In the genomic region with DNA sequence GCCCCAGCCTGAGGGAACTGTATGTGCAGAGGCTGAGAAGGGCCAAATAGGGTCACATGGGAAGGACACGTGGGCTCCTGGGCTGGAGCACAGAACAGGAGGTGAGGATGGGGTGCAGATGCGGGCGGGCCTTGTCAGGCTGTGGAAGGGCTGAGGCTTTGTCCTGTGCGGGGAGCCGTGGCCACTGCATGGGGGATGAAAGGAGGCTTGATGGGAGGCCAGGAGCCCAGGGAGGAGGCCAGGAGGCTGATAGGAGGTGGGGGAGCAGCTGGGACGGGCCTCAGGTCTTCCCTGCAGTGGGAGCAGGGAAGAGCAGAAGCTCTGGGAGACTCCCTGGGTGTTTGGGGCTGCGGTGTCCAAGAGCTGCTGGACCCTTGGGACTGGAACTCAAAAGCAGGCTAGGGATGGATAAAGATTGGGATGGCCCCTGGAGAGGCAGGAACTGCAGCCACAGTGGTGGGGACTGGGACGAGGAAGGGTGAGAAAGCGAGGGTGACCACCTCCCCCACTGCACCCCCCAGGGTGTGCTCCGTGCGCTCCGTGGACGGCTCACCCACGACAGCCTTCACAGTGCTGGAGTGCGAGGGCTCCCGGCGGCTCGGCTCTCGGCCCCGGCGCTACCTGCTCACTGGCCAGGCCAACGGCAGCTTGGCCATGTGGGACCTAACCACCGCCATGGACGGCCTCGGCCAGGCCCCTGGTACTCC, we compare ENCODE assay signal across 1 cellular context.
TF ChIP-seq lines count a peak whose summit lies in the region.

No MANE protein-coding gene starts in this region.

TF ChIP-seq in HEK293, 187 proteins besides CTCF, POLR2A, EP300 and RAD21 (continued from another document):
- TF ChIP-seq, protein P1, sequence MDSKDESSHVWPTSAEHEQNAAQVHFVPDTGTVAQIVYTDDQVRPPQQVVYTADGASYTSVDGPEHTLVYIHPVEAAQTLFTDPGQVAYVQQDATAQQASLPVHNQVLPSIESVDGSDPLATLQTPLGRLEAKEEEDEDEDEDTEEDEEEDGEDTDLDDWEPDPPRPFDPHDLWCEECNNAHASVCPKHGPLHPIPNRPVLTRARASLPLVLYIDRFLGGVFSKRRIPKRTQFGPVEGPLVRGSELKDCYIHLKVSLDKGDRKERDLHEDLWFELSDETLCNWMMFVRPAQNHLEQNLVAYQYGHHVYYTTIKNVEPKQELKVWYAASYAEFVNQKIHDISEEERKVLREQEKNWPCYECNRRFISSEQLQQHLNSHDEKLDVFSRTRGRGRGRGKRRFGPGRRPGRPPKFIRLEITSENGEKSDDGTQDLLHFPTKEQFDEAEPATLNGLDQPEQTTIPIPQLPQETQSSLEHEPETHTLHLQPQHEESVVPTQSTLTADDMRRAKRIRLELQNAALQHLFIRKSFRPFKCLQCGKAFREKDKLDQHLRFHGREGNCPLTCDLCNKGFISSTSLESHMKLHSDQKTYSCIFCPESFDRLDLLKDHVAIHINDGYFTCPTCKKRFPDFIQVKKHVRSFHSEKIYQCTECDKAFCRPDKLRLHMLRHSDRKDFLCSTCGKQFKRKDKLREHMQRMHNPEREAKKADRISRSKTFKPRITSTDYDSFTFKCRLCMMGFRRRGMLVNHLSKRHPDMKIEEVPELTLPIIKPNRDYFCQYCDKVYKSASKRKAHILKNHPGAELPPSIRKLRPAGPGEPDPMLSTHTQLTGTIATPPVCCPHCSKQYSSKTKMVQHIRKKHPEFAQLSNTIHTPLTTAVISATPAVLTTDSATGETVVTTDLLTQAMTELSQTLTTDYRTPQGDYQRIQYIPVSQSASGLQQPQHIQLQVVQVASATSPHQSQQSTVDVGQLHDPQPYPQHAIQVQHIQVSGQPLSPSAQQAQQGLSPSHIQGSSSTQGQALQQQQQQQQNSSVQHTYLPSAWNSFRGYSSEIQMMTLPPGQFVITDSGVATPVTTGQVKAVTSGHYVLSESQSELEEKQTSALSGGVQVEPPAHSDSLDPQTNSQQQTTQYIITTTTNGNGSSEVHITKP (tag by site-specific recombination; IDR thresholded peaks at IDR 0.05) = no peak
- no peak for TF ChIP-seq KLF10 (tag by site-specific recombination; IDR thresholded peaks at IDR 0.05)
- no peak for TF ChIP-seq ZNF416 (tag by site-specific recombination; IDR thresholded peaks at IDR 0.05)
- TF ChIP-seq ZNF529 (tag by site-specific recombination; IDR thresholded peaks at IDR 0.05; ENCODE audit: insufficient replicate concordance) = no peak
- TF ChIP-seq ZNF658 (tag by site-specific recombination; IDR thresholded peaks at IDR 0.05) = no peak
- TF ChIP-seq GLIS1 (tag by site-specific recombination; IDR thresholded peaks at IDR 0.05) = peak; percentile 97
- TF ChIP-seq ZNF394 (tag by site-specific recombination; IDR thresholded peaks at IDR 0.05; ENCODE audit: borderline replicate concordance) = peak; percentile 26; the same call in 1 of the 2 replicates
- TF ChIP-seq SP2 (tag by site-specific recombination; IDR thresholded peaks at IDR 0.05) = no peak
- TF ChIP-seq, protein P2, sequence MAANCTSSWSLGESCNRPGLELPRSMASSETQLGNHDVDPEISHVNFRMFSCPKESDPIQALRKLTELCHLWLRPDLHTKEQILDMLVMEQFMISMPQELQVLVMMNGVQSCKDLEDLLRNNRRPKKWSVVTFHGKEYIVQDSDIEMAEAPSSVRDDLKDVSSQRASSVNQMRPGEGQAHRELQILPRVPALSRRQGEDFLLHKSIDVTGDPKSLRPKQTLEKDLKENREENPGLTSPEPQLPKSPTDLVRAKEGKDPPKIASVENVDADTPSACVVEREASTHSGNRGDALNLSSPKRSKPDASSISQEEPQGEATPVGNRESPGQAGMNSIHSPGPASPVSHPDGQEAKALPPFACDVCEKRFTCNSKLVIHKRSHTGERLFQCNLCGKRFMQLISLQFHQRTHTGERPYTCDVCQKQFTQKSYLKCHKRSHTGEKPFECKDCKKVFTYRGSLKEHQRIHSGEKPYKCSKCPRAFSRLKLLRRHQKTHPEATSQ (tag by site-specific recombination; IDR thresholded peaks at IDR 0.05) = no peak
- no peak for TF ChIP-seq ZNF404 (tag by site-specific recombination; IDR thresholded peaks at IDR 0.05)
- TF ChIP-seq ZNF10 (tag by site-specific recombination; IDR thresholded peaks at IDR 0.05) = no peak
- TF ChIP-seq KLF8 (tag by site-specific recombination; IDR thresholded peaks at IDR 0.05) = no peak
- TF ChIP-seq ZNF311 (tag by site-specific recombination; IDR thresholded peaks at IDR 0.05; ENCODE audit: borderline replicate concordance) = no peak
- TF ChIP-seq ZBTB17 (tag by site-specific recombination; IDR thresholded peaks at IDR 0.05) = peak; percentile 41; the same call in 1 of the 2 replicates
- TF ChIP-seq GLIS2 (tag by site-specific recombination; IDR thresholded peaks at IDR 0.05) = peak; percentile 63
- TF ChIP-seq ZNF341 (tag by site-specific recombination; IDR thresholded peaks at IDR 0.05; ENCODE audit: low read depth) = no peak
- TF ChIP-seq, protein P3, sequence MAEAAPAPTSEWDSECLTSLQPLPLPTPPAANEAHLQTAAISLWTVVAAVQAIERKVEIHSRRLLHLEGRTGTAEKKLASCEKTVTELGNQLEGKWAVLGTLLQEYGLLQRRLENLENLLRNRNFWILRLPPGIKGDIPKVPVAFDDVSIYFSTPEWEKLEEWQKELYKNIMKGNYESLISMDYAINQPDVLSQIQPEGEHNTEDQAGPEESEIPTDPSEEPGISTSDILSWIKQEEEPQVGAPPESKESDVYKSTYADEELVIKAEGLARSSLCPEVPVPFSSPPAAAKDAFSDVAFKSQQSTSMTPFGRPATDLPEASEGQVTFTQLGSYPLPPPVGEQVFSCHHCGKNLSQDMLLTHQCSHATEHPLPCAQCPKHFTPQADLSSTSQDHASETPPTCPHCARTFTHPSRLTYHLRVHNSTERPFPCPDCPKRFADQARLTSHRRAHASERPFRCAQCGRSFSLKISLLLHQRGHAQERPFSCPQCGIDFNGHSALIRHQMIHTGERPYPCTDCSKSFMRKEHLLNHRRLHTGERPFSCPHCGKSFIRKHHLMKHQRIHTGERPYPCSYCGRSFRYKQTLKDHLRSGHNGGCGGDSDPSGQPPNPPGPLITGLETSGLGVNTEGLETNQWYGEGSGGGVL (tag by site-specific recombination; IDR thresholded peaks at IDR 0.05) = no peak
- TF ChIP-seq ZNF600 (tag by site-specific recombination; IDR thresholded peaks at IDR 0.05) = peak; percentile 50; the same call in 1 of the 2 replicates
